14 cellular contexts compared by ENCODE assay signal in the genomic region with DNA sequence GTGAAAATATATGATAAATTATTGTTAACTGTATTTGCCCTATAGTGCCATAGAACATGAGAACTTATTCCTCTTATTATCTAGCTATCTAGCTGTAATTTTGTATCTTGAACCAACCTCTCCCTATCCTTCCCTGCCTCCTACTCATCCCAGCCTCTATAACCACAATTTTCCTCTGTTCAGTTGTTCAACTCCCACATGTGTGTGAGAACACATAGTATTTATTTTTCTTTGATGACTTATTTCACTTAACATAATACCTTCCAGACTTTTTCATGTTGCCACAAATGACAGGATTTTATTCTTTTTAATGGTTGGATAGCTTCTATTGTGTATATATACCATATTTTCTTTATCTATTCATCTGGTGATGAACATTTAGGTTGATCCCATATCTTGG.
"Had no signal": no experiment of that assay in that cellular context is flagged by ENCODE, and none has a peak within 500 bp of the region (broad histone marks: within the 10 kb centered on the region; RNA-seq: fewer than 3 reads in every experiment).

No MANE protein-coding gene starts in this region.

- DNase-seq: activated CD4-positive, alpha-beta T cell treated with anti-CD3 and anti-CD28 coated beads, Interleukin-2, amount 10 ng/mL, durations not matched to agents 7 days and 5 days; activated CD4-positive, CD25-positive, alpha-beta regulatory T cell; activated CD8-positive, alpha-beta memory T cell treated with anti-CD3 and anti-CD28 coated beads, Interleukin-2, amount 50 U/mL, for 48 hours; activated naive CD4-positive, alpha-beta T cell; amygdala; endodermal cell; hippocampal formation; mesenchymal stem cell; occipital lobe; stimulated activated CD4-positive, alpha-beta T cell treated with anti-CD3 and anti-CD28 coated beads, Interleukin-4, amount 100 ng/mL, for 24 hours; stimulated activated naive CD4-positive, alpha-beta T cell; SW 1271; tibial artery had no signal

- H3K36me3 ChIP-seq: tibial artery had no signal

- H3K4me1 ChIP-seq: tibial artery had no signal

- H3K27ac ChIP-seq: skin epidermis, tibial artery had no signal

- H3K4me3 ChIP-seq: skin epidermis, tibial artery had no signal

- H3K27me3 ChIP-seq: tibial artery had no signal
